In genomic region chr5:168810641-168811040, GRCh38 we compare ENCODE assay signal across 9 cellular contexts.
"Had no signal": no experiment of that assay in that cellular context is flagged by ENCODE, and none has a peak within 500 bp of the region (broad histone marks: within the 10 kb centered on the region; RNA-seq: fewer than 3 reads in every experiment).

No MANE protein-coding gene starts in this region.

- ATAC-seq: GM23338, HCT116 had no signal

- H3K4me2 ChIP-seq: GM23338 had no signal

- H3K4me1 Mint-ChIP-seq: H9 had no signal

- H3K9ac ChIP-seq: GM23248 had no signal

- H3K4me1 ChIP-seq: HAP-1 had no signal

- H2AFZ ChIP-seq: GM23248, GM23338 had no signal

- DNase-seq: GM23248, GOT3, H7, H9, HCEC 1CT, HFFc6 had no signal

- H3K27ac Mint-ChIP-seq: GM23338, H9, HFFc6 had no signal

- H3K9me3 Mint-ChIP-seq: H9, HFFc6 had no signal

- H3K27ac ChIP-seq: GM23248 had no signal

- H3K4me3 Mint-ChIP-seq: GM23338, H9, HFFc6 had no signal

- H3K36me3 ChIP-seq: HAP-1 had no signal

- H3K9me3 ChIP-seq: HAP-1 had no signal

- H3K4me3 ChIP-seq: GM23248, GM23338, HAP-1 had no signal
